Comparison of ENCODE assay signal across 14 cellular contexts in genomic region chr2:63662028-63662804, GRCh38.
"Had no signal": no experiment of that assay in that cellular context is flagged by ENCODE, and none has a peak within 500 bp of the region (broad histone marks: within the 10 kb centered on the region; RNA-seq: fewer than 3 reads in every experiment).

No MANE protein-coding gene starts in this region.

- H3K27ac Mint-ChIP-seq: activated B cell treated with CpG ODN at 0.5 μM for 24 hours; activated CD4-positive, alpha-beta T cell treated with anti-CD3 and anti-CD28 coated beads, Interleukin-2, amount 10 ng/mL, durations not matched to agents 24 days and 14 days; memory B cell; nephron progenitor cell; stimulated activated naive CD8-positive, alpha-beta T cell treated with anti-CD3 and anti-CD28 coated beads, Interleukin-15, amount 100 ng/mL, for 72 hours; T-helper 1 cell treated with Interleukin-12 subunit alpha and Interleukin-12 subunit beta and Interleukin-4 antibody, amounts not matched to agents 30 μg/mL and 1 μg/mL, for 36 hours had no signal

- H3K36me3 ChIP-seq: thoracic aorta had no signal

- DNase-seq: activated B cell treated with CpG ODN at 0.5 μM for 24 hours; activated CD4-positive, alpha-beta T cell treated with anti-CD3 and anti-CD28 coated beads, Interleukin-2, amount 10 ng/mL, durations not matched to agents 24 days and 14 days; activated CD8-positive, alpha-beta memory T cell treated with anti-CD3 and anti-CD28 coated beads for 24 hours; activated naive CD4-positive, alpha-beta T cell treated with Interleukin-2 at 50 U/mL for 16 hours; cerebellar nuclear complex; dermis blood vessel endothelial cell; foreskin keratinocyte; nephron progenitor cell; stimulated activated CD4-positive, alpha-beta T cell treated with anti-CD3 and anti-CD28 coated beads, Interleukin-4, amount 100 ng/mL, for 4 hours; stimulated activated naive CD8-positive, alpha-beta T cell treated with anti-CD3 and anti-CD28 coated beads, Interleukin-15, amount 100 ng/mL, for 72 hours had no signal

- H3K4me3 ChIP-seq: thoracic aorta had no signal

- H3K9me3 ChIP-seq: thoracic aorta had no signal

- H3K4me3 Mint-ChIP-seq: activated B cell treated with CpG ODN at 0.5 μM for 24 hours; activated CD4-positive, alpha-beta T cell treated with anti-CD3 and anti-CD28 coated beads, Interleukin-2, amount 10 ng/mL, durations not matched to agents 24 days and 14 days; memory B cell; nephron progenitor cell; stimulated activated naive CD8-positive, alpha-beta T cell treated with anti-CD3 and anti-CD28 coated beads, Interleukin-15, amount 100 ng/mL, for 72 hours; T-helper 1 cell treated with Interleukin-12 subunit alpha and Interleukin-12 subunit beta and Interleukin-4 antibody, amounts not matched to agents 30 μg/mL and 1 μg/mL, for 36 hours had no signal

- H3K36me3 Mint-ChIP-seq: memory B cell had no signal

- ATAC-seq: esophagus mucosa; foreskin keratinocyte; stimulated activated naive CD8-positive, alpha-beta T cell treated with anti-CD3 and anti-CD28 coated beads, Interleukin-15, amount 100 ng/mL, for 72 hours had no signal

- H3K4me1 Mint-ChIP-seq: activated B cell treated with CpG ODN at 0.5 μM for 24 hours; activated CD4-positive, alpha-beta T cell treated with anti-CD3 and anti-CD28 coated beads, Interleukin-2, amount 10 ng/mL, durations not matched to agents 24 days and 14 days; memory B cell; stimulated activated naive CD8-positive, alpha-beta T cell treated with anti-CD3 and anti-CD28 coated beads, Interleukin-15, amount 100 ng/mL, for 72 hours had no signal

- H3K27ac ChIP-seq: foreskin keratinocyte, thoracic aorta had no signal

- H3K27me3 ChIP-seq: foreskin keratinocyte had no signal

- H3K9me3 Mint-ChIP-seq: activated B cell treated with CpG ODN at 0.5 μM for 24 hours; activated CD4-positive, alpha-beta T cell treated with anti-CD3 and anti-CD28 coated beads, Interleukin-2, amount 10 ng/mL, durations not matched to agents 24 days and 14 days; nephron progenitor cell; stimulated activated naive CD8-positive, alpha-beta T cell treated with anti-CD3 and anti-CD28 coated beads, Interleukin-15, amount 100 ng/mL, for 72 hours; T-helper 1 cell treated with Interleukin-12 subunit alpha and Interleukin-12 subunit beta and Interleukin-4 antibody, amounts not matched to agents 30 μg/mL and 1 μg/mL, for 36 hours had no signal
